ENCODE assay signal across 1 cellular context in genomic region chr5:123035320-123035949, GRCh38.
TF ChIP-seq lines count a peak whose summit lies in the region.

No MANE protein-coding gene starts in this region.

TF ChIP-seq in SK-N-SH, 30 proteins besides CTCF, POLR2A, EP300 and RAD21 (continued from another document):
- no peak for TF ChIP-seq REST (IDR thresholded peaks at IDR 0.05; ENCODE audit: low read depth, low read length)
- no peak for TF ChIP-seq CHD2 (IDR thresholded peaks at IDR 0.05; ENCODE audit: low read length, partially characterized antibody)
- TF ChIP-seq NFIC (IDR thresholded peaks at IDR 0.05; ENCODE audit: borderline replicate concordance) = no peak
- TF ChIP-seq NRF1 (IDR thresholded peaks at IDR 0.05; ENCODE audit: low read depth, low read length) = no peak
